ENCODE assay signal across 23 cellular contexts in genomic region chr10:28082316-28082715, GRCh38.
"Had no signal": no experiment of that assay in that cellular context is flagged by ENCODE, and none has a peak within 500 bp of the region (broad histone marks: within the 10 kb centered on the region; RNA-seq: fewer than 3 reads in every experiment).

No MANE protein-coding gene starts in this region.

- H3K4me1 Mint-ChIP-seq: activated B cell treated with CpG ODN at 0.5 μM for 24 hours; activated CD4-positive, alpha-beta T cell treated with anti-CD3 and anti-CD28 coated beads, Interleukin-2, amount 10 ng/mL, durations not matched to agents 7 days and 5 days; activated naive CD8-positive, alpha-beta T cell treated with anti-CD3 and anti-CD28 coated beads, Interleukin-2, amount 10 ng/mL, durations not matched to agents 7 days and 5 days; central memory CD8-positive, alpha-beta T cell had no signal

- H3K4me3 ChIP-seq: adrenal gland, MG63, PC-9 had no signal

- H3K4me3 Mint-ChIP-seq: activated B cell treated with CpG ODN at 0.5 μM for 24 hours; activated CD4-positive, alpha-beta memory T cell treated with anti-CD3 and anti-CD28 coated beads for 36 hours; activated CD4-positive, alpha-beta T cell treated with anti-CD3 and anti-CD28 coated beads, Interleukin-2, amount 10 ng/mL, durations not matched to agents 7 days and 5 days; activated naive CD8-positive, alpha-beta T cell treated with anti-CD3 and anti-CD28 coated beads, Interleukin-2, amount 10 ng/mL, durations not matched to agents 7 days and 5 days; central memory CD8-positive, alpha-beta T cell had no signal

- H3K36me3 ChIP-seq: adrenal gland had no signal

- H3K27ac Mint-ChIP-seq: activated B cell treated with CpG ODN at 0.5 μM for 24 hours; activated CD4-positive, alpha-beta memory T cell treated with anti-CD3 and anti-CD28 coated beads for 36 hours; activated CD4-positive, alpha-beta T cell treated with anti-CD3 and anti-CD28 coated beads, Interleukin-2, amount 10 ng/mL, durations not matched to agents 7 days and 5 days; activated naive CD8-positive, alpha-beta T cell treated with anti-CD3 and anti-CD28 coated beads, Interleukin-2, amount 10 ng/mL, durations not matched to agents 7 days and 5 days had no signal

- H3K27ac ChIP-seq: adrenal gland, PC-9 had no signal

- H3K27me3 Mint-ChIP-seq: activated B cell treated with CpG ODN at 0.5 μM for 24 hours; activated CD4-positive, alpha-beta memory T cell treated with anti-CD3 and anti-CD28 coated beads for 36 hours; activated CD4-positive, alpha-beta T cell treated with anti-CD3 and anti-CD28 coated beads, Interleukin-2, amount 10 ng/mL, durations not matched to agents 7 days and 5 days; activated naive CD8-positive, alpha-beta T cell treated with anti-CD3 and anti-CD28 coated beads, Interleukin-2, amount 10 ng/mL, durations not matched to agents 7 days and 5 days; central memory CD8-positive, alpha-beta T cell had no signal

- H3K27me3 ChIP-seq: adrenal gland, MG63 had no signal

- H3K9me3 Mint-ChIP-seq: activated B cell treated with CpG ODN at 0.5 μM for 24 hours had no signal

- DNase-seq: activated B cell treated with CpG ODN at 0.5 μM for 24 hours; activated CD4-positive, alpha-beta memory T cell treated with anti-CD3 and anti-CD28 coated beads for 36 hours; activated CD4-positive, alpha-beta T cell treated with anti-CD3 and anti-CD28 coated beads, Interleukin-2, amount 10 ng/mL, durations not matched to agents 7 days and 5 days; activated naive CD4-positive, alpha-beta T cell treated with anti-CD3 and anti-CD28 coated beads, Interleukin-2, amount 50 U/mL, for 16 hours; activated naive CD8-positive, alpha-beta T cell treated with anti-CD3 and anti-CD28 coated beads, Interleukin-2, amount 10 ng/mL, durations not matched to agents 7 days and 5 days; activated T-cell treated with anti-CD3 and anti-CD28 coated beads for 4 hours; adrenal gland; aorta; KG1; MG63; MV-4-11; NCI-H1105; NCI-H1436; NCI-H1694 treated with DMSO at 0.1 percent for 48 hours; NCI-H2029 treated with DMSO at 0.1 percent for 48 hours; NCI-H345; NCI-H510A treated with DMSO at 0.1 percent for 48 hours; NCI-H69; PC-9; SIG-M5; T-helper 2 cell; T1000 had no signal

- H3K9me3 ChIP-seq: adrenal gland, MG63 had no signal

- H3K4me1 ChIP-seq: adrenal gland had no signal
